Comparison of ENCODE assay signal across 19 cellular contexts in the genomic region with DNA sequence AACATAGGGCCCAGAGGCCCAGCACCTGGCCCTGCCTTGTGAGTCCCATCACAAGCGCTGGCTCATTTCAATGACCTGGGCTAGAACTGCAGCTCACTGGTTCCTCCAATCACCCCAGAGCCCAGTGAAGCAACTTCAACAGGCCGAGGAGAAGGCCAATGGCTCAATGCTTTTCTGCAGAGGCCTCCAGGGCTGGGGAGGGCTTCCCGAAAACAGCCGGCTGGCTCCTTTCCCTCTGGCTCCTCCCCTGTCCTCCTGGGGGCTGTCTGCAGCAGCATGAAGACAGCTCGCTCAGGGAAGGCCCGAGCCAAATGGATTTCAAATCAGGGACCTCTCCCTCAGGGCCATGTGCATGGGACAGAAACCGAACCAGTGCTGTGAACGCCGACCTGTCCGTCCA.
DNase-seq lines count a peak whose midpoint lies in the region; ATAC-seq and TF ChIP-seq lines count a peak whose summit lies in the region.
"Had no signal": no experiment of that assay in that cellular context is flagged by ENCODE, and none has a peak within 500 bp of the region (broad histone marks: within the 10 kb centered on the region; RNA-seq: fewer than 3 reads in every experiment).

No MANE protein-coding gene starts in this region.

- H3K27me3 Mint-ChIP-seq in activated CD4-positive, alpha-beta memory T cell treated with anti-CD3 and anti-CD28 coated beads for 36 hours, result peaks cover 1% of the 10 kb centered on the region
- H3K27me3 Mint-ChIP-seq: B cell had no signal

- ATAC-seq in Right ventricle myocardium superior (ENCODE audit: poor library complexity) (peak; percentile 89), left cardiac atrium (peak; percentile 45 to 94), mucosa of descending colon (peak; percentile 28)
- ATAC-seq: GM12878, HCT116 had no signal

- no peak overlapping the region for H3K4me3 Mint-ChIP-seq in activated CD4-positive, alpha-beta memory T cell treated with anti-CD3 and anti-CD28 coated beads for 36 hours
- H3K4me3 Mint-ChIP-seq: B cell; CD4-positive, CD25-positive, alpha-beta regulatory T cell had no signal

- DNase-seq in Right ventricle myocardium superior (peak; percentile 83), cardiac septum (ENCODE audit: low spot score) (no peak), left cardiac atrium (peak; percentile 37), mucosa of descending colon (peak in 1 of 3 donors; percentile 7), NCI-H774 (lab: John Stamatoyannopoulos, UW) (no peak), posterior vena cava (ENCODE audit: low spot score) (no peak)
- no peak for DNase-seq in activated CD4-positive, alpha-beta memory T cell treated with anti-CD3 and anti-CD28 coated beads for 36 hours
- DNase-seq in stimulated activated CD4-positive, alpha-beta T cell treated with anti-CD3 and anti-CD28 coated beads, Interleukin-2, amount 100 ng/mL, for 48 hours, result no peak
- DNase-seq: CD4-positive, CD25-positive, alpha-beta regulatory T cell; COR-L47; DMS153; GF-D8; GM23248; NCI-H1105; NCI-H2081; SHP77 had no signal

- H3K4me1 Mint-ChIP-seq in activated CD4-positive, alpha-beta memory T cell treated with anti-CD3 and anti-CD28 coated beads for 36 hours (ENCODE audit: low read depth), result no peaks in the 10 kb centered on the region
- H3K4me1 Mint-ChIP-seq: B cell; CD4-positive, CD25-positive, alpha-beta regulatory T cell had no signal

- H3K4me3 ChIP-seq in mucosa of descending colon, result no peak overlapping the region
- H3K4me3 ChIP-seq: GM12878, GM23248 had no signal

- no peaks in the 10 kb centered on the region for H3K36me3 ChIP-seq in mucosa of descending colon (ENCODE audit: low read depth)

- no peaks in the 10 kb centered on the region for H3K9me3 ChIP-seq in mucosa of descending colon

- POLR2A ChIA-PET in activated CD4-positive, alpha-beta memory T cell treated with anti-CD3 and anti-CD28 coated beads for 36 hours (lab: Charles Lee), result no interaction called here

- H3K27ac Mint-ChIP-seq in activated CD4-positive, alpha-beta memory T cell treated with anti-CD3 and anti-CD28 coated beads for 36 hours, result no peak overlapping the region
- H3K27ac Mint-ChIP-seq: B cell; CD4-positive, CD25-positive, alpha-beta regulatory T cell had no signal

- CTCF ChIA-PET in activated CD4-positive, alpha-beta memory T cell treated with anti-CD3 and anti-CD28 coated beads for 36 hours (lab: Charles Lee), result no interaction called here

- H3K9me3 Mint-ChIP-seq in activated CD4-positive, alpha-beta memory T cell treated with anti-CD3 and anti-CD28 coated beads for 36 hours, result peaks cover 10% of the 10 kb centered on the region

- intact Hi-C loops in Right ventricle myocardium superior (cut with DNase I) (no loop called here), cardiac septum (cut with DNase I) (no loop called here), left cardiac atrium (cut with DNase I) (no loop called here), mucosa of descending colon (cut with DNase I, micrococcal nuclease) (no loop called here), posterior vena cava (cut with DNase I) (no loop called here)
- intact Hi-C loops in activated CD4-positive, alpha-beta memory T cell treated with anti-CD3 and anti-CD28 coated beads for 36 hours (cut with micrococcal nuclease), result no loop called here

- no peaks in the 10 kb centered on the region for H3K36me3 Mint-ChIP-seq in activated CD4-positive, alpha-beta memory T cell treated with anti-CD3 and anti-CD28 coated beads for 36 hours
- H3K36me3 Mint-ChIP-seq: CD4-positive, CD25-positive, alpha-beta regulatory T cell had no signal

- no peak for TF ChIP-seq CTCF in mucosa of descending colon (IDR thresholded peaks at IDR 0.05)

- H3K4me1 ChIP-seq in mucosa of descending colon (ENCODE audit: low read depth), result no peaks in the 10 kb centered on the region

Comparison
In these comparisons a context has a peak if more than half of its experiments do, and no peak if none do; other contexts are left out.
1. DNase-seq: peak in Right ventricle myocardium superior (single experiment) and left cardiac atrium (single experiment); none in cardiac septum (single experiment), NCI-H774 (single experiment), activated CD4-positive, alpha-beta memory T cell treated with anti-CD3 and anti-CD28 coated beads for 36 hours (single experiment), stimulated activated CD4-positive, alpha-beta T cell treated with anti-CD3 and anti-CD28 coated beads, Interleukin-2, amount 100 ng/mL, for 48 hours (0 of 2) and posterior vena cava (single experiment).
2. ATAC-seq: peak in every context shown above with its lines; median percentile 89 in Right ventricle myocardium superior; 70 in left cardiac atrium; 28 in mucosa of descending colon.